Comparison of ENCODE assay signal across 10 cellular contexts in genomic region chr1:20552728-20553571, GRCh38. TPM values are rescaled to one million over a fixed set of nuclear protein-coding genes. Genes with fewer than 3 reads are reported as not detected.
DNase-seq lines count a peak whose midpoint lies in the region; ATAC-seq and TF ChIP-seq lines count a peak whose summit lies in the region.
"Had no signal": no experiment of that assay in that cellular context is flagged by ENCODE, and none has a peak within 500 bp of the region (broad histone marks: within the 10 kb centered on the region; RNA-seq: fewer than 3 reads in every experiment).

No MANE protein-coding gene starts in this region.

- H3K36me3 ChIP-seq in upper lobe of right lung (no peaks in the 10 kb centered on the region), thyroid gland (no peaks in the 10 kb centered on the region)

- ATAC-seq in left colon: peak; percentile 35
- no peak for ATAC-seq in upper lobe of right lung
- no peak for ATAC-seq in activated T-helper 17 cell treated with anti-CD3 and anti-CD28 coated beads, Interleukin-2, amount 50 U/mL, for 72 hours (replicated peaks)

- H3K36me3 Mint-ChIP-seq in chondrocyte (ENCODE audit: low read depth): no peaks in the 10 kb centered on the region
- H3K36me3 Mint-ChIP-seq in activated T-helper 17 cell treated with anti-CD3 and anti-CD28 coated beads, Interleukin-2, amount 50 U/mL, for 72 hours (ENCODE audit: low read depth): no peaks in the 10 kb centered on the region

- DNase-seq in activated T-cell treated with anti-CD3 and anti-CD28 coated beads for 48 hours (ENCODE audit: low read depth) (peak; percentile 4), chondrocyte (ENCODE audit: low spot score) (no peak), left colon (no peak), upper lobe of right lung (no peak), thyroid gland (no peak)
- DNase-seq in activated T-cell treated with anti-CD3 and anti-CD28 coated beads, Interleukin-2, amount 50 U/mL, for 1 hour: no peak
- DNase-seq in activated CD4-positive, alpha-beta T cell treated with anti-CD3 and anti-CD28 coated beads for 1 hour: no peak
- DNase-seq: Calu3 had no signal

- H3K27me3 ChIP-seq in upper lobe of right lung: peaks cover 53% of the 10 kb centered on the region
- H3K27me3 ChIP-seq in thyroid gland: peaks cover 12% of the 10 kb centered on the region

- H3K4me1 ChIP-seq in upper lobe of right lung: no peaks in the 10 kb centered on the region
- H3K4me1 ChIP-seq in thyroid gland: peaks cover 0 to 10% of the 10 kb centered on the region in 2 donors

- intact Hi-C loops in left colon (cut with DNase I, micrococcal nuclease): no loop called here
- intact Hi-C loops in upper lobe of right lung (cut with DNase I): no loop called here
- intact Hi-C loops in thyroid gland (cut with DNase I): no loop called here

- TF ChIP-seq CTCF in chondrocyte (IDR thresholded peaks at IDR 0.05) (no peak), upper lobe of right lung (IDR thresholded peaks at IDR 0.05) (no peak), thyroid gland (IDR thresholded peaks at IDR 0.05) (no peak)

- no peak for TF ChIP-seq POLR2A in thyroid gland (IDR thresholded peaks at IDR 0.05)

- WGBS in thyroid gland, 2 donors: 1% methylated on average over 26 of the region's 99 CpGs; no CpG with 5 or more reads in 1 of the 2 donors

- H3K27ac ChIP-seq in upper lobe of right lung (no peak overlapping the region), thyroid gland (no peak overlapping the region)

- H3K4me1 Mint-ChIP-seq in chondrocyte (ENCODE audit: low read depth): peaks cover 11% of the 10 kb centered on the region
- H3K4me1 Mint-ChIP-seq in activated T-helper 17 cell treated with anti-CD3 and anti-CD28 coated beads, Interleukin-2, amount 50 U/mL, for 72 hours: no peaks in the 10 kb centered on the region

- H3K27ac Mint-ChIP-seq in chondrocyte (ENCODE audit: unreplicated experiment): no peak overlapping the region
- H3K27ac Mint-ChIP-seq in activated T-helper 17 cell treated with anti-CD3 and anti-CD28 coated beads, Interleukin-2, amount 50 U/mL, for 72 hours: no peak overlapping the region

- H3K4me3 ChIP-seq in upper lobe of right lung: peak overlapping the region; percentile 28
- peak overlapping the region in 1 of 3 donors; percentile 18 for H3K4me3 ChIP-seq in thyroid gland (replicated peaks in 1 of 3)

- no peaks in the 10 kb centered on the region for H3K9me3 Mint-ChIP-seq in chondrocyte (ENCODE audit: low read depth)
- no peaks in the 10 kb centered on the region for H3K9me3 Mint-ChIP-seq in activated T-helper 17 cell treated with anti-CD3 and anti-CD28 coated beads, Interleukin-2, amount 50 U/mL, for 72 hours

- H3K9me3 ChIP-seq in upper lobe of right lung (no peaks in the 10 kb centered on the region), thyroid gland (no peaks in the 10 kb centered on the region)

- H3K4me3 Mint-ChIP-seq in chondrocyte (ENCODE audit: unreplicated experiment): peak overlapping the region; percentile 67
- no peak overlapping the region for H3K4me3 Mint-ChIP-seq in activated T-helper 17 cell treated with anti-CD3 and anti-CD28 coated beads, Interleukin-2, amount 50 U/mL, for 72 hours

- peaks cover 16% of the 10 kb centered on the region for H3K27me3 Mint-ChIP-seq in chondrocyte (ENCODE audit: low read depth)
- peaks cover 19% of the 10 kb centered on the region for H3K27me3 Mint-ChIP-seq in activated T-helper 17 cell treated with anti-CD3 and anti-CD28 coated beads, Interleukin-2, amount 50 U/mL, for 72 hours

RNA-seq across cellular contexts. Expression of gene FAM43B, which starts 0.6 kb away (rescaled TPM):
- total RNA-seq in chondrocyte (0.52 to 2.5 TPM (median 0.82 TPM) in 3 replicates), left colon (under 1 TPM; 0.09 to 0.39 TPM), upper lobe of right lung (0.20 TPM), thyroid gland (1 to 10 TPM in 3 of 4 donors, under 1 TPM in 1; 0.59 to 3.5 (median 2.5) TPM)
- total RNA-seq in activated T-helper 17 cell treated with anti-CD3 and anti-CD28 coated beads, Interleukin-2, amount 50 U/mL, for 72 hours: not detected
- total RNA-seq: Calu3; T-helper 1 cell treated with Interleukin-12 subunit alpha and Interleukin-12 subunit beta and Interleukin-4 antibody, amounts not matched to agents 30 ng/mL and 1 ng/mL, for 36 hours had no signal

RNA-seq across cellular contexts. Expression of gene CDA, which starts 35.9 kb away (rescaled TPM):
- total RNA-seq in chondrocyte (not detected in 3 replicates), left colon (100 to 1,000 TPM in 1 of 2 donors, 10 to 100 TPM in 1; 61.3 to 138 TPM), upper lobe of right lung (8.8 TPM), thyroid gland (1 to 10 TPM in 2 of 4 donors, under 1 TPM in 2; 0.56 to 3.5 (median 1.5) TPM)
- not detected for total RNA-seq in activated T-helper 17 cell treated with anti-CD3 and anti-CD28 coated beads, Interleukin-2, amount 50 U/mL, for 72 hours
- total RNA-seq: T-helper 1 cell treated with Interleukin-12 subunit alpha and Interleukin-12 subunit beta and Interleukin-4 antibody, amounts not matched to agents 30 ng/mL and 1 ng/mL, for 36 hours had no signal

RNA-seq across cellular contexts. Expression of gene MUL1, which starts 45.0 kb away (rescaled TPM):
- total RNA-seq in chondrocyte: 30.8 to 38.2 TPM (median 36.2 TPM) in 3 replicates
- total RNA-seq in left colon: 10 to 100 TPM; 37.9 to 43.3 TPM
- 34.5 TPM for total RNA-seq in upper lobe of right lung
- total RNA-seq in activated T-helper 17 cell treated with anti-CD3 and anti-CD28 coated beads, Interleukin-2, amount 50 U/mL, for 72 hours: 10 to 100 TPM; 11.6 to 16.3 TPM
- 10 to 100 TPM; 30.1 to 42.1 (median 35.0) TPM for total RNA-seq in thyroid gland
